15 cellular contexts compared by ENCODE assay signal in genomic region chrX:30887288-30887687, GRCh38. TPM values are rescaled to one million over a fixed set of nuclear protein-coding genes. Genes with fewer than 3 reads are reported as not detected.
DNase-seq lines count a peak whose midpoint lies in the region; ATAC-seq and TF ChIP-seq lines count a peak whose summit lies in the region.
"Had no signal": no experiment of that assay in that cellular context is flagged by ENCODE, and none has a peak within 500 bp of the region (broad histone marks: within the 10 kb centered on the region; RNA-seq: fewer than 3 reads in every experiment).

No MANE protein-coding gene starts in this region.

- no peak for TF ChIP-seq CTCF in endothelial cell (IDR thresholded peaks at IDR 0.05; ENCODE audit: unreplicated experiment)

- no peaks in the 10 kb centered on the region for H3K36me3 ChIP-seq in HAP-1 (replicated peaks)
- H3K36me3 ChIP-seq: cardiac muscle cell, left ventricle myocardium inferior, tibial artery had no signal

- H3K27me3 Mint-ChIP-seq in T-helper 2 cell treated with Interferon-gamma antibody and Interleukin-4, amounts not matched to agents 5 μg/mL and 100 μg/mL, for 36 hours (ENCODE audit: low read depth) = no peaks in the 10 kb centered on the region
- H3K27me3 Mint-ChIP-seq in activated CD8-positive, alpha-beta T cell treated with anti-CD3 and anti-CD28 coated beads, Interleukin-2, amount 10 ng/mL, durations not matched to agents 7 days and 5 days (ENCODE audit: low read depth) = no peaks in the 10 kb centered on the region
- H3K27me3 Mint-ChIP-seq in natural killer cell treated with Interleukin-12 subunit alpha and Interleukin-12 subunit beta and Interleukin-15 and Interleukin-18, amount 100 ng/mL, for 72 hours = no peaks in the 10 kb centered on the region
- peaks cover 8% of the 10 kb centered on the region for H3K27me3 Mint-ChIP-seq in endothelial cell (ENCODE audit: unreplicated experiment)
- H3K27me3 Mint-ChIP-seq: activated B cell treated with CpG ODN at 0.5 μM for 24 hours had no signal

- CTCF ChIA-PET in activated CD8-positive, alpha-beta T cell treated with anti-CD3 and anti-CD28 coated beads, Interleukin-2, amount 10 ng/mL, durations not matched to agents 7 days and 5 days (lab: Charles Lee) = interaction anchor here (0.8 to 1.4 kb wide), 2 partner anchors 21 to 151 kb away, joined by 3 to 7 read pairs; no protein-coding TSS in a partner anchor

- H3K27ac Mint-ChIP-seq in T-helper 2 cell treated with Interferon-gamma antibody and Interleukin-4, amounts not matched to agents 5 μg/mL and 100 μg/mL, for 36 hours = no peak overlapping the region
- H3K27ac Mint-ChIP-seq in activated CD8-positive, alpha-beta T cell treated with anti-CD3 and anti-CD28 coated beads, Interleukin-2, amount 10 ng/mL, durations not matched to agents 7 days and 5 days = no peak overlapping the region
- no peak overlapping the region for H3K27ac Mint-ChIP-seq in natural killer cell treated with Interleukin-12 subunit alpha and Interleukin-12 subunit beta and Interleukin-15 and Interleukin-18, amount 100 ng/mL, for 72 hours
- no peak overlapping the region for H3K27ac Mint-ChIP-seq in endothelial cell (ENCODE audit: unreplicated experiment)
- H3K27ac Mint-ChIP-seq: activated B cell treated with CpG ODN at 0.5 μM for 24 hours had no signal

- peaks cover 21% of the 10 kb centered on the region for H3K4me1 Mint-ChIP-seq in T-helper 2 cell treated with Interferon-gamma antibody and Interleukin-4, amounts not matched to agents 5 μg/mL and 100 μg/mL, for 36 hours (ENCODE audit: low read depth)
- H3K4me1 Mint-ChIP-seq in activated CD8-positive, alpha-beta T cell treated with anti-CD3 and anti-CD28 coated beads, Interleukin-2, amount 10 ng/mL, durations not matched to agents 7 days and 5 days (ENCODE audit: low read depth) = peaks cover 24% of the 10 kb centered on the region
- peaks cover 25 to 41% of the 10 kb centered on the region in 2 donors for H3K4me1 Mint-ChIP-seq in natural killer cell treated with Interleukin-12 subunit alpha and Interleukin-12 subunit beta and Interleukin-15 and Interleukin-18, amount 100 ng/mL, for 72 hours (ENCODE audit: low read depth in 2 of 2)
- H3K4me1 Mint-ChIP-seq in endothelial cell (ENCODE audit: unreplicated experiment) = peaks cover 11% of the 10 kb centered on the region

- H3K4me3 ChIP-seq in HAP-1 = peak overlapping the region; percentile 70

- no peaks in the 10 kb centered on the region for H3K9me3 ChIP-seq in HAP-1
- H3K9me3 ChIP-seq: left ventricle myocardium inferior, tibial artery had no signal

- DNase-seq in T-helper 2 cell treated with Interferon-gamma antibody and Interleukin-4, amounts not matched to agents 5 μg/mL and 100 μg/mL, for 36 hours (ENCODE audit: low spot score) = no peak
- DNase-seq in T-helper 2 cell (no peak), HAP-1 (ENCODE audit: low spot score in 2 of 2) (no peak), left lobe of liver (ENCODE audit: low spot score) (no peak), endothelial cell (ENCODE audit: low spot score) (no peak)
- no peak for DNase-seq in activated CD8-positive, alpha-beta T cell treated with anti-CD3 and anti-CD28 coated beads, Interleukin-2, amount 10 ng/mL, durations not matched to agents 7 days and 5 days
- no peak for DNase-seq in natural killer cell treated with Interleukin-12 subunit alpha and Interleukin-12 subunit beta and Interleukin-15 and Interleukin-18, amount 100 ng/mL, for 72 hours (ENCODE audit: low spot score)
- DNase-seq: activated B cell treated with CpG ODN at 0.5 μM for 24 hours; activated effector memory CD4-positive, alpha-beta T cell treated with Interleukin-2 at 50 U/mL for 16 hours; left ventricle myocardium inferior; NCI-H1105; NCI-H2227 treated with DMSO at 0.1 percent for 48 hours; tibial artery had no signal

- no peaks in the 10 kb centered on the region for H3K9me3 Mint-ChIP-seq in T-helper 2 cell treated with Interferon-gamma antibody and Interleukin-4, amounts not matched to agents 5 μg/mL and 100 μg/mL, for 36 hours
- no peaks in the 10 kb centered on the region for H3K9me3 Mint-ChIP-seq in activated CD8-positive, alpha-beta T cell treated with anti-CD3 and anti-CD28 coated beads, Interleukin-2, amount 10 ng/mL, durations not matched to agents 7 days and 5 days (ENCODE audit: insufficient read depth)
- H3K9me3 Mint-ChIP-seq in natural killer cell treated with Interleukin-12 subunit alpha and Interleukin-12 subunit beta and Interleukin-15 and Interleukin-18, amount 100 ng/mL, for 72 hours = no peaks in the 10 kb centered on the region
- H3K9me3 Mint-ChIP-seq in endothelial cell (ENCODE audit: unreplicated experiment) = no peaks in the 10 kb centered on the region
- H3K9me3 Mint-ChIP-seq: activated B cell treated with CpG ODN at 0.5 μM for 24 hours had no signal

- H3K27me3 ChIP-seq in HAP-1 (ENCODE audit: low read depth) = no peaks in the 10 kb centered on the region; the same call in 1 of the 2 replicates
- H3K27me3 ChIP-seq: cardiac muscle cell, tibial artery had no signal

- peak overlapping the region; percentile 86 for H3K4me3 Mint-ChIP-seq in T-helper 2 cell treated with Interferon-gamma antibody and Interleukin-4, amounts not matched to agents 5 μg/mL and 100 μg/mL, for 36 hours
- peak overlapping the region; percentile 18 for H3K4me3 Mint-ChIP-seq in activated CD8-positive, alpha-beta T cell treated with anti-CD3 and anti-CD28 coated beads, Interleukin-2, amount 10 ng/mL, durations not matched to agents 7 days and 5 days
- H3K4me3 Mint-ChIP-seq in natural killer cell treated with Interleukin-12 subunit alpha and Interleukin-12 subunit beta and Interleukin-15 and Interleukin-18, amount 100 ng/mL, for 72 hours = peak overlapping the region; percentile 84
- H3K4me3 Mint-ChIP-seq in endothelial cell (ENCODE audit: unreplicated experiment) = no peak overlapping the region

- in situ Hi-C loops in HAP-1 (cut with MboI; ENCODE audit: low sequenced_read_pairs) = no loop called here

- peaks cover 13% of the 10 kb centered on the region for H3K4me1 ChIP-seq in HAP-1

- POLR2A ChIA-PET in activated CD8-positive, alpha-beta T cell treated with anti-CD3 and anti-CD28 coated beads, Interleukin-2, amount 10 ng/mL, durations not matched to agents 7 days and 5 days (lab: Charles Lee) = no interaction called here

- H3K36me3 Mint-ChIP-seq in T-helper 2 cell treated with Interferon-gamma antibody and Interleukin-4, amounts not matched to agents 5 μg/mL and 100 μg/mL, for 36 hours (ENCODE audit: low read depth) = peaks cover 10% of the 10 kb centered on the region
- H3K36me3 Mint-ChIP-seq in activated CD8-positive, alpha-beta T cell treated with anti-CD3 and anti-CD28 coated beads, Interleukin-2, amount 10 ng/mL, durations not matched to agents 7 days and 5 days (ENCODE audit: low read depth) = peaks cover 14% of the 10 kb centered on the region
- no peaks in the 10 kb centered on the region for H3K36me3 Mint-ChIP-seq in natural killer cell treated with Interleukin-12 subunit alpha and Interleukin-12 subunit beta and Interleukin-15 and Interleukin-18, amount 100 ng/mL, for 72 hours
- H3K36me3 Mint-ChIP-seq in endothelial cell (ENCODE audit: low read depth, unreplicated experiment) = no peaks in the 10 kb centered on the region

- ATAC-seq in activated CD8-positive, alpha-beta T cell treated with anti-CD3 and anti-CD28 coated beads, Interleukin-2, amount 10 ng/mL, durations not matched to agents 7 days and 5 days = no peak
- no peak for ATAC-seq in natural killer cell treated with Interleukin-12 subunit alpha and Interleukin-12 subunit beta and Interleukin-15 and Interleukin-18, amount 100 ng/mL, for 72 hours
- ATAC-seq in left lobe of liver = no peak
- no peak for ATAC-seq in HG02885 (IDR thresholded peaks at IDR 0.05; ENCODE audit: poor library complexity, unreplicated experiment)

RNA-seq across cellular contexts. Expression of gene TAB3, which starts 1.8 kb away (rescaled TPM):
- total RNA-seq in activated CD8-positive, alpha-beta T cell treated with anti-CD3 and anti-CD28 coated beads, Interleukin-2, amount 10 ng/mL, durations not matched to agents 7 days and 5 days = 10 to 100 TPM; 13.2 to 16.9 TPM
- 10 to 100 TPM; 21.3 to 28.2 TPM for total RNA-seq in natural killer cell treated with Interleukin-12 subunit alpha and Interleukin-12 subunit beta and Interleukin-15 and Interleukin-18, amount 100 ng/mL, for 72 hours
- total RNA-seq in left lobe of liver (21.2 TPM), endothelial cell (ENCODE audit: unreplicated experiment) (23.8 TPM)
